ENCODE assay signal across 19 cellular contexts in genomic region chr3:184570501-184570900, GRCh38. TPM values are rescaled to one million over a fixed set of nuclear protein-coding genes. Genes with fewer than 3 reads are reported as not detected.
A peak's percentile ranks its signal among the peaks of the same experiment; 100 is the strongest.
DNase-seq lines count a peak whose midpoint lies in the region; ATAC-seq and TF ChIP-seq lines count a peak whose summit lies in the region.
"Had no signal": no experiment of that assay in that cellular context is flagged by ENCODE, and none has a peak within 500 bp of the region (broad histone marks: within the 10 kb centered on the region; RNA-seq: fewer than 3 reads in every experiment).

No MANE protein-coding gene starts in this region.

- peak overlapping the region; percentile 66 for H3K4me3 Mint-ChIP-seq in mesothelial cell of epicardium
- peak overlapping the region; percentile 40 for H3K4me3 Mint-ChIP-seq in progenitor cell of endocrine pancreas (ENCODE audit: low read depth)
- H3K4me3 Mint-ChIP-seq in activated CD8-positive, alpha-beta memory T cell treated with anti-CD3 and anti-CD28 coated beads, Interleukin-2, amount 10 ng/mL, durations not matched to agents 7 days and 5 days: no peak overlapping the region

- H3K4ac ChIP-seq in IMR-90 (ENCODE audit: low read depth, low read length): peak overlapping the region; percentile 91; the same call in 1 of the 2 replicates

- H3K4me1 ChIP-seq in IMR-90 (ENCODE audit: control insufficient read depth, insufficient read depth, low read length): peaks cover 41% of the 10 kb centered on the region

- in situ Hi-C loops in IMR-90 (cut with MboI; ENCODE audit: low sequenced_read_pairs) (no loop called here), G401 (cut with HindIII; ENCODE audit: low sequenced_read_pairs) (no loop called here)

- H3K9me3 ChIP-seq in IMR-90 (ENCODE audit: control insufficient read depth, insufficient read depth, low read length): no peaks in the 10 kb centered on the region
- H3K9me3 ChIP-seq: BE2C, MG63, SJCRH30 had no signal

- no peaks in the 10 kb centered on the region for H4K20me1 ChIP-seq in IMR-90 (ENCODE audit: insufficient read depth, low read length)

- no peak overlapping the region for H4K5ac ChIP-seq in IMR-90 (ENCODE audit: low read depth, low read length)

- DNase-seq in IMR-90 (no peak), ecto neural progenitor cell (ENCODE audit: low spot score) (peak; percentile 86), mesothelial cell of epicardium (ENCODE audit: low spot score in 2 of 2, unreplicated experiment in 2 of 2) (no peak), progenitor cell of endocrine pancreas (ENCODE audit: low spot score, unreplicated experiment) (no peak), G401 (ENCODE audit: low spot score) (no peak)
- DNase-seq in activated CD8-positive, alpha-beta memory T cell treated with anti-CD3 and anti-CD28 coated beads, Interleukin-2, amount 10 ng/mL, durations not matched to agents 7 days and 5 days: no peak
- DNase-seq: BE2C; CD4-positive, alpha-beta T cell; DMS53; MG63; NCI-H1092; NCI-H146; NCI-H2081; NCI-H748 treated with DMSO at 0.1 percent for 48 hours; RPMI8226; SJCRH30 had no signal

- TF ChIP-seq CTCF in IMR-90 (conservative IDR thresholded peaks at IDR 0.05; ENCODE audit: low read depth, low read length): no peak
- no peak for TF ChIP-seq CTCF in mesothelial cell of epicardium (IDR thresholded peaks at IDR 0.05; ENCODE audit: unreplicated experiment)
- no peak for TF ChIP-seq CTCF in progenitor cell of endocrine pancreas (IDR thresholded peaks at IDR 0.05; ENCODE audit: unreplicated experiment)

- intact Hi-C loops in IMR-90 (cut with micrococcal nuclease): no loop called here

- peaks cover 25% of the 10 kb centered on the region for H3K9me1 ChIP-seq in IMR-90 (ENCODE audit: insufficient read depth, low read length)

- ATAC-seq in IMR-90 (ENCODE audit: low read depth) (no peak), GM18867 (IDR thresholded peaks at IDR 0.05; ENCODE audit: unreplicated experiment) (no peak), GM19463 (IDR thresholded peaks at IDR 0.05; ENCODE audit: unreplicated experiment) (no peak)
- no peak for ATAC-seq in activated CD8-positive, alpha-beta memory T cell treated with anti-CD3 and anti-CD28 coated beads, Interleukin-2, amount 10 ng/mL, durations not matched to agents 7 days and 5 days

- H3K23ac ChIP-seq in IMR-90 (ENCODE audit: low read depth, low read length): no peak overlapping the region

- TF ChIP-seq RAD21 in IMR-90 (IDR thresholded peaks at IDR 0.05; ENCODE audit: low read length): no peak

- peak overlapping the region; percentile 46; the same call in 1 of the 2 replicates for H2AK5ac ChIP-seq in IMR-90 (ENCODE audit: low read depth, low read length)

- no peaks in the 10 kb centered on the region for H3K27me3 ChIP-seq in IMR-90 (ENCODE audit: control insufficient read depth, insufficient read depth, low read length)
- H3K27me3 ChIP-seq: BE2C, MG63, SJCRH30 had no signal

- H2BK20ac ChIP-seq in IMR-90 (ENCODE audit: low read depth, low read length): no peak overlapping the region

- H2AFZ ChIP-seq in IMR-90 (replicated peaks; ENCODE audit: low read length, poor library complexity): no peak overlapping the region

- no CpG with 5 or more reads among the region's 6 CpGs for WGBS in IMR-90 (ENCODE audit: extremely low coverage in 2 of 2, insufficient read length in 1 of 2), 2 experiments

- peak overlapping the region; percentile 20; the same call in 2 of the 3 replicates for H2BK15ac ChIP-seq in IMR-90 (ENCODE audit: low read depth, low read length)

- CTCF ChIA-PET in IMR-90 (lab: Yijun Ruan, JAX): no interaction called here
- CTCF ChIA-PET in activated CD8-positive, alpha-beta memory T cell treated with anti-CD3 and anti-CD28 coated beads, Interleukin-2, amount 10 ng/mL, durations not matched to agents 7 days and 5 days (lab: Charles Lee): interaction anchor here (1.3 kb wide), 1 partner anchor 207 kb away, joined by 4 read pairs; no protein-coding TSS in a partner anchor

- H3K9ac ChIP-seq in IMR-90 (ENCODE audit: low read depth, low read length): no peak overlapping the region

- H2BK5ac ChIP-seq in IMR-90 (ENCODE audit: low read depth, low read length, poor library complexity, severe bottlenecking): no peak overlapping the region

- no peak overlapping the region for H4K8ac ChIP-seq in IMR-90 (ENCODE audit: low read depth in 2 of 2, low read length in 2 of 2)

- no peaks in the 10 kb centered on the region for H3K27me3 Mint-ChIP-seq in mesothelial cell of epicardium (ENCODE audit: low read depth)
- H3K27me3 Mint-ChIP-seq in progenitor cell of endocrine pancreas: peaks cover 10% of the 10 kb centered on the region
- peaks cover 53% of the 10 kb centered on the region for H3K27me3 Mint-ChIP-seq in activated CD8-positive, alpha-beta memory T cell treated with anti-CD3 and anti-CD28 coated beads, Interleukin-2, amount 10 ng/mL, durations not matched to agents 7 days and 5 days

- H3K36me3 ChIP-seq in IMR-90 (ENCODE audit: control insufficient read depth, insufficient read depth, low read length): peaks cover 22% of the 10 kb centered on the region; the same call in 1 of the 2 replicates
- H3K36me3 ChIP-seq: BE2C, MG63 had no signal

- no peak overlapping the region for H3K56ac ChIP-seq in IMR-90 (ENCODE audit: extremely low read depth, insufficient read depth, low read length)

- no peak for TF ChIP-seq POLR2A in IMR-90 (IDR thresholded peaks at IDR 0.05; ENCODE audit: low read depth, low read length)

- H3K18ac ChIP-seq in IMR-90 (ENCODE audit: low read depth, low read length): no peak overlapping the region

- H3K4me1 Mint-ChIP-seq in mesothelial cell of epicardium (peaks cover 75% of the 10 kb centered on the region), progenitor cell of endocrine pancreas (ENCODE audit: low read depth) (peaks cover 33% of the 10 kb centered on the region)
- H3K4me1 Mint-ChIP-seq in activated CD8-positive, alpha-beta memory T cell treated with anti-CD3 and anti-CD28 coated beads, Interleukin-2, amount 10 ng/mL, durations not matched to agents 7 days and 5 days: peaks cover 5% of the 10 kb centered on the region

- peaks cover 4 to 36% of the 10 kb centered on the region in 2 experiments; a peak in 2 of 4 replicates for H3K79me1 ChIP-seq in IMR-90 (ENCODE audit: low read depth in 1 of 2, low read length in 2 of 2)

- no peak overlapping the region for H3K4me3 ChIP-seq in IMR-90 (ENCODE audit: insufficient read depth, low read depth, low read length)
- H3K4me3 ChIP-seq: MG63, SJCRH30 had no signal

- dilution Hi-C loops in IMR-90 (cut with HindIII; ENCODE audit: low sequenced_read_pairs, unreplicated experiment): no loop called here

- H3K36me3 Mint-ChIP-seq in mesothelial cell of epicardium (peaks cover 22% of the 10 kb centered on the region), progenitor cell of endocrine pancreas (ENCODE audit: insufficient read depth) (no peaks in the 10 kb centered on the region)
- H3K36me3 Mint-ChIP-seq in activated CD8-positive, alpha-beta memory T cell treated with anti-CD3 and anti-CD28 coated beads, Interleukin-2, amount 10 ng/mL, durations not matched to agents 7 days and 5 days: no peaks in the 10 kb centered on the region

- no peak overlapping the region for H3K27ac ChIP-seq in IMR-90 (ENCODE audit: insufficient read depth, low read length)
- H3K27ac ChIP-seq: SJCRH30 had no signal

- H3K4me2 ChIP-seq in IMR-90 (ENCODE audit: low read depth, low read length): no peak overlapping the region

- POLR2A ChIA-PET in IMR-90 (lab: Charles Lee; ENCODE audit: unreplicated experiment): no interaction called here

- H3K9me3 Mint-ChIP-seq in mesothelial cell of epicardium: no peaks in the 10 kb centered on the region
- H3K9me3 Mint-ChIP-seq in progenitor cell of endocrine pancreas (ENCODE audit: low read depth): no peaks in the 10 kb centered on the region
- H3K9me3 Mint-ChIP-seq in activated CD8-positive, alpha-beta memory T cell treated with anti-CD3 and anti-CD28 coated beads, Interleukin-2, amount 10 ng/mL, durations not matched to agents 7 days and 5 days (ENCODE audit: low read depth): no peaks in the 10 kb centered on the region
- H3K9me3 Mint-ChIP-seq: CD4-positive, alpha-beta T cell had no signal

- H3K27ac Mint-ChIP-seq in mesothelial cell of epicardium (peak overlapping the region; percentile 95), progenitor cell of endocrine pancreas (no peak overlapping the region)
- H3K27ac Mint-ChIP-seq in activated CD8-positive, alpha-beta memory T cell treated with anti-CD3 and anti-CD28 coated beads, Interleukin-2, amount 10 ng/mL, durations not matched to agents 7 days and 5 days: no peak overlapping the region
- H3K27ac Mint-ChIP-seq: CD4-positive, alpha-beta T cell had no signal

- no peak overlapping the region for H2BK120ac ChIP-seq in IMR-90 (ENCODE audit: low read depth, low read length)

- no TSS peak for BruUV-seq in IMR-90 (replicated peaks; lab: Mats Ljungman, UMichigan)

- peak overlapping the region; percentile 26; the same call in 1 of the 2 replicates for H4K91ac ChIP-seq in IMR-90 (ENCODE audit: insufficient read depth, low read depth, low read length)

- no peak overlapping the region for H2AK9ac ChIP-seq in IMR-90 (replicated peaks; ENCODE audit: low read depth, low read length, poor library complexity)

- no peak overlapping the region for H3K14ac ChIP-seq in IMR-90 (replicated peaks; ENCODE audit: low read depth, low read length)

TF ChIP-seq in IMR-90, 13 proteins besides CTCF, POLR2A, EP300 and RAD21 (continues in another document):
- no peak for TF ChIP-seq RCOR1 (IDR thresholded peaks at IDR 0.05; ENCODE audit: insufficient replicate concordance, low read length)
- TF ChIP-seq NFE2L2 (IDR thresholded peaks at IDR 0.05; ENCODE audit: low read depth, low read length): no peak
- TF ChIP-seq USF2 (IDR thresholded peaks at IDR 0.05; ENCODE audit: low read depth, low read length): no peak
- no peak for TF ChIP-seq MXI1 (IDR thresholded peaks at IDR 0.05; ENCODE audit: borderline replicate concordance, low read depth, low read length)
- no peak for TF ChIP-seq CEBPB (IDR thresholded peaks at IDR 0.05; ENCODE audit: low read depth, low read length)
- TF ChIP-seq BHLHE40 (IDR thresholded peaks at IDR 0.05; ENCODE audit: low read depth, low read length): no peak

RNA-seq across cellular contexts. Expression of gene EPHB3, which starts 8.9 kb away (rescaled TPM):
- 0.72 and 0.83 TPM in 2 replicates for total RNA-seq in IMR-90 (2012; rRNA removed)
- polyA plus RNA-seq in IMR-90 (2012; rRNA removed): 2.2 and 2.9 TPM in 2 replicates
- 1.6 and 3.6 TPM in 2 replicates for polyA plus RNA-seq in IMR-90 (2012; cell fraction: cytosol; rRNA removed)
- polyA plus RNA-seq in IMR-90 (2012; cell fraction: nucleus; rRNA removed; ENCODE audit: low replicate concordance): 14.5 and 15.0 TPM in 2 replicates
- total RNA-seq in mesothelial cell of epicardium: 98.9 to 115 TPM (median 106 TPM) in 3 replicates
- total RNA-seq in progenitor cell of endocrine pancreas: 11.7 and 13.4 TPM in 2 replicates
- 2.8 and 3.9 TPM in 2 replicates for total RNA-seq in G401 (2014; rRNA removed; shearing (Covaris generic))
- not detected for total RNA-seq in activated CD8-positive, alpha-beta memory T cell treated with anti-CD3 and anti-CD28 coated beads, Interleukin-2, amount 10 ng/mL, durations not matched to agents 7 days and 5 days
- total RNA-seq: NCI-H460 had no signal
